1 cellular context compared by ENCODE assay signal in the genomic region with DNA sequence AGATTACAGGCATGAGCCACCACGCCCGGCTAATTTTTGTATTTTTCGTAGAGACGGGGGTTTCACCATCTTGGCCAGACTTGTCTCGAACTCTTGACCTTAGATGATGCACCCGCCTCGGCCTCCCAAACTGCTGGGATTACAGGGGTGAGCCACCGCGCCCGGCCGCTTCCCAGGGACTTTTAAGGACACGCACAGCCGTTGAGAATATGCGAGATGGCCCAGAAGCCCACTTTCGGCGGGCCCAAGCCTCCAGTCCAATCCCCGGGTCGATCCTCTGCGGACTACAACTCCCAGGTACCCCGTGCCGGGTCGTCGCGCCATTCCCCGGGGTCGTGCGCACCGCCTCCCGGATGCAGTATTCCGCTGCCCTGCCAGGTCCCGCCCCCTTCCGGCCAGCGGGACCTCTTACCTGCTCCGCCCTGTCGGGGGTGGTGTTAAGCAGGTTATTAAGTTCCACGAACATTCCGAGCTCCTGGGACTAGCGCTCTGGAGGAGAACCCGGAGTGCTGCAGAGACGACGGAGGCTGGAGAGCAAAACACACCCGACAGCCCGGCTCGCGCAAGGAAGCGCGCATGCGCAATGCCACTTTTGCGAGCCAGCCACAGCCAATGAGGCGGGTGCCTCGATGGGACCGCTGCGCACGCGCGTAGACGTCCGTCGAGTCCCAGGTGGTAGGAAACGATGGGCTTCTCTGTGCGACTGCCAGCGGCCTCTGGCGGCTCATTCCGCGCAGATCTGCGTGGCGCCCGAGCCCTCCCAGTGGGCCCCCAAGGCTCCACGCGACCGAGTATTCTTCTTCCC.
TF ChIP-seq lines count a peak whose summit lies in the region.

A gene with protein sequence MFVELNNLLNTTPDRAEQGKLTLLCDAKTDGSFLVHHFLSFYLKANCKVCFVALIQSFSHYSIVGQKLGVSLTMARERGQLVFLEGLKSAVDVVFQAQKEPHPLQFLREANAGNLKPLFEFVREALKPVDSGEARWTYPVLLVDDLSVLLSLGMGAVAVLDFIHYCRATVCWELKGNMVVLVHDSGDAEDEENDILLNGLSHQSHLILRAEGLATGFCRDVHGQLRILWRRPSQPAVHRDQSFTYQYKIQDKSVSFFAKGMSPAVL (minus strand): TSS at position 588 of the 805 bp plus-strand sequence. CDS start 122 bp downstream, at position 466.

TF ChIP-seq in K562, 482 proteins besides CTCF, POLR2A, EP300 and RAD21 (continued from another document and continues in another):
- TF ChIP-seq, protein P1, sequence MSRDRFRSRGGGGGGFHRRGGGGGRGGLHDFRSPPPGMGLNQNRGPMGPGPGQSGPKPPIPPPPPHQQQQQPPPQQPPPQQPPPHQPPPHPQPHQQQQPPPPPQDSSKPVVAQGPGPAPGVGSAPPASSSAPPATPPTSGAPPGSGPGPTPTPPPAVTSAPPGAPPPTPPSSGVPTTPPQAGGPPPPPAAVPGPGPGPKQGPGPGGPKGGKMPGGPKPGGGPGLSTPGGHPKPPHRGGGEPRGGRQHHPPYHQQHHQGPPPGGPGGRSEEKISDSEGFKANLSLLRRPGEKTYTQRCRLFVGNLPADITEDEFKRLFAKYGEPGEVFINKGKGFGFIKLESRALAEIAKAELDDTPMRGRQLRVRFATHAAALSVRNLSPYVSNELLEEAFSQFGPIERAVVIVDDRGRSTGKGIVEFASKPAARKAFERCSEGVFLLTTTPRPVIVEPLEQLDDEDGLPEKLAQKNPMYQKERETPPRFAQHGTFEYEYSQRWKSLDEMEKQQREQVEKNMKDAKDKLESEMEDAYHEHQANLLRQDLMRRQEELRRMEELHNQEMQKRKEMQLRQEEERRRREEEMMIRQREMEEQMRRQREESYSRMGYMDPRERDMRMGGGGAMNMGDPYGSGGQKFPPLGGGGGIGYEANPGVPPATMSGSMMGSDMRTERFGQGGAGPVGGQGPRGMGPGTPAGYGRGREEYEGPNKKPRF (IDR thresholded peaks at IDR 0.05; ENCODE audit: low read depth, low read length), result no peak
- TF ChIP-seq NR2C1 (IDR thresholded peaks at IDR 0.05), result peak; percentile 98
- TF ChIP-seq NR2C1 (tag; IDR thresholded peaks at IDR 0.05), result peak; percentile 99
- peak; percentile 78; the same call in 1 of the 2 replicates for TF ChIP-seq CTBP1 (IDR thresholded peaks at IDR 0.05; ENCODE audit: borderline replicate concordance)
- TF ChIP-seq ZNF3 (CRISPR knock-in tag; IDR thresholded peaks at IDR 0.05), result no peak
- TF ChIP-seq SRSF1 (IDR thresholded peaks at IDR 0.05; ENCODE audit: low read depth, low read length), result no peak
- no peak for TF ChIP-seq ZKSCAN8 (CRISPR knock-in tag; IDR thresholded peaks at IDR 0.05)
- TF ChIP-seq TAL1 (IDR thresholded peaks at IDR 0.05), result no peak
- TF ChIP-seq RBBP5 (IDR thresholded peaks at IDR 0.05; ENCODE audit: borderline replicate concordance, insufficient read depth, low read length, poor library complexity, severe bottlenecking), result peak; percentile 87
- TF ChIP-seq ZNF263 (CRISPR knock-in tag; IDR thresholded peaks at IDR 0.05; ENCODE audit: borderline replicate concordance), result peak; percentile 33; the same call in 1 of the 2 replicates
- TF ChIP-seq, protein P2, sequence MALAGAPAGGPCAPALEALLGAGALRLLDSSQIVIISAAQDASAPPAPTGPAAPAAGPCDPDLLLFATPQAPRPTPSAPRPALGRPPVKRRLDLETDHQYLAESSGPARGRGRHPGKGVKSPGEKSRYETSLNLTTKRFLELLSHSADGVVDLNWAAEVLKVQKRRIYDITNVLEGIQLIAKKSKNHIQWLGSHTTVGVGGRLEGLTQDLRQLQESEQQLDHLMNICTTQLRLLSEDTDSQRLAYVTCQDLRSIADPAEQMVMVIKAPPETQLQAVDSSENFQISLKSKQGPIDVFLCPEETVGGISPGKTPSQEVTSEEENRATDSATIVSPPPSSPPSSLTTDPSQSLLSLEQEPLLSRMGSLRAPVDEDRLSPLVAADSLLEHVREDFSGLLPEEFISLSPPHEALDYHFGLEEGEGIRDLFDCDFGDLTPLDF (CRISPR knock-in tag; IDR thresholded peaks at IDR 0.05), result peak; percentile 65
- TF ChIP-seq BMI1 (IDR thresholded peaks at IDR 0.05; ENCODE audit: low read length), result no peak
- TF ChIP-seq NFIX (CRISPR knock-in tag; IDR thresholded peaks at IDR 0.05; ENCODE audit: low read depth), result no peak
- TF ChIP-seq MXI1 (IDR thresholded peaks at IDR 0.05; ENCODE audit: low read depth, low read length), result peak; percentile 69; the same call in 1 of the 2 replicates
- TF ChIP-seq ZBTB8A (IDR thresholded peaks at IDR 0.05; ENCODE audit: partially characterized antibody), result no peak
- peak; percentile 74; the same call in 1 of the 2 replicates for TF ChIP-seq ZNF766 (CRISPR knock-in tag; conservative IDR thresholded peaks at IDR 0.05)
- peak; percentile 92 for TF ChIP-seq EP400 (IDR thresholded peaks at IDR 0.05)
- TF ChIP-seq CEBPB (tag; IDR thresholded peaks at IDR 0.05), result 0 out of 2 replicates have a peak, but pooled peaks have one; percentile 19
- TF ChIP-seq RAD51 (IDR thresholded peaks at IDR 0.05; ENCODE audit: borderline replicate concordance, low read depth), result no peak; the same call in 1 of the 2 replicates
- peak; percentile 87 for TF ChIP-seq MYC (IDR thresholded peaks at IDR 0.05; ENCODE audit: low read depth, low read length)
- peak; percentile 72; the same call in 1 of the 2 replicates for TF ChIP-seq MYC (CRISPR knock-in tag; IDR thresholded peaks at IDR 0.05; ENCODE audit: borderline replicate concordance, low read depth)
- no peak for TF ChIP-seq YBX1 (IDR thresholded peaks at IDR 0.05)
- TF ChIP-seq, protein P3, sequence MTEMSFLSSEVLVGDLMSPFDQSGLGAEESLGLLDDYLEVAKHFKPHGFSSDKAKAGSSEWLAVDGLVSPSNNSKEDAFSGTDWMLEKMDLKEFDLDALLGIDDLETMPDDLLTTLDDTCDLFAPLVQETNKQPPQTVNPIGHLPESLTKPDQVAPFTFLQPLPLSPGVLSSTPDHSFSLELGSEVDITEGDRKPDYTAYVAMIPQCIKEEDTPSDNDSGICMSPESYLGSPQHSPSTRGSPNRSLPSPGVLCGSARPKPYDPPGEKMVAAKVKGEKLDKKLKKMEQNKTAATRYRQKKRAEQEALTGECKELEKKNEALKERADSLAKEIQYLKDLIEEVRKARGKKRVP (CRISPR knock-in tag; IDR thresholded peaks at IDR 0.05), result no peak; the same call in none of the 2 replicates
- TF ChIP-seq, protein P4, sequence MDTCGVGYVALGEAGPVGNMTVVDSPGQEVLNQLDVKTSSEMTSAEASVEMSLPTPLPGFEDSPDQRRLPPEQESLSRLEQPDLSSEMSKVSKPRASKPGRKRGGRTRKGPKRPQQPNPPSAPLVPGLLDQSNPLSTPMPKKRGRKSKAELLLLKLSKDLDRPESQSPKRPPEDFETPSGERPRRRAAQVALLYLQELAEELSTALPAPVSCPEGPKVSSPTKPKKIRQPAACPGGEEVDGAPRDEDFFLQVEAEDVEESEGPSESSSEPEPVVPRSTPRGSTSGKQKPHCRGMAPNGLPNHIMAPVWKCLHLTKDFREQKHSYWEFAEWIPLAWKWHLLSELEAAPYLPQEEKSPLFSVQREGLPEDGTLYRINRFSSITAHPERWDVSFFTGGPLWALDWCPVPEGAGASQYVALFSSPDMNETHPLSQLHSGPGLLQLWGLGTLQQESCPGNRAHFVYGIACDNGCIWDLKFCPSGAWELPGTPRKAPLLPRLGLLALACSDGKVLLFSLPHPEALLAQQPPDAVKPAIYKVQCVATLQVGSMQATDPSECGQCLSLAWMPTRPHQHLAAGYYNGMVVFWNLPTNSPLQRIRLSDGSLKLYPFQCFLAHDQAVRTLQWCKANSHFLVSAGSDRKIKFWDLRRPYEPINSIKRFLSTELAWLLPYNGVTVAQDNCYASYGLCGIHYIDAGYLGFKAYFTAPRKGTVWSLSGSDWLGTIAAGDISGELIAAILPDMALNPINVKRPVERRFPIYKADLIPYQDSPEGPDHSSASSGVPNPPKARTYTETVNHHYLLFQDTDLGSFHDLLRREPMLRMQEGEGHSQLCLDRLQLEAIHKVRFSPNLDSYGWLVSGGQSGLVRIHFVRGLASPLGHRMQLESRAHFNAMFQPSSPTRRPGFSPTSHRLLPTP (IDR thresholded peaks at IDR 0.05; ENCODE audit: borderline replicate concordance, extremely low read depth, insufficient read length), result no peak
- TF ChIP-seq SOX6 (IDR thresholded peaks at IDR 0.05), result 0 out of 2 replicates have a peak, but pooled peaks have one; percentile 39
- TF ChIP-seq ZNF699 (CRISPR knock-in tag; IDR thresholded peaks at IDR 0.05; ENCODE audit: insufficient replicate concordance), result no peak
- TF ChIP-seq SMARCA4 (IDR thresholded peaks at IDR 0.05), result no peak
- TF ChIP-seq KDM2B (CRISPR knock-in tag; IDR thresholded peaks at IDR 0.05), result no peak
- TF ChIP-seq ZNF143 (CRISPR knock-in tag; IDR thresholded peaks at IDR 0.05), result peak; percentile 96
- no peak for TF ChIP-seq NCOA6 (IDR thresholded peaks at IDR 0.05)
- no peak for TF ChIP-seq MED1 (CRISPR knock-in tag; IDR thresholded peaks at IDR 0.05; ENCODE audit: borderline replicate concordance)
- TF ChIP-seq ZNF436 (CRISPR knock-in tag; IDR thresholded peaks at IDR 0.05), result no peak
- peak; percentile 49; the same call in 1 of the 2 replicates for TF ChIP-seq NCOA1 (IDR thresholded peaks at IDR 0.05; ENCODE audit: low read depth)
- TF ChIP-seq, protein P5, sequence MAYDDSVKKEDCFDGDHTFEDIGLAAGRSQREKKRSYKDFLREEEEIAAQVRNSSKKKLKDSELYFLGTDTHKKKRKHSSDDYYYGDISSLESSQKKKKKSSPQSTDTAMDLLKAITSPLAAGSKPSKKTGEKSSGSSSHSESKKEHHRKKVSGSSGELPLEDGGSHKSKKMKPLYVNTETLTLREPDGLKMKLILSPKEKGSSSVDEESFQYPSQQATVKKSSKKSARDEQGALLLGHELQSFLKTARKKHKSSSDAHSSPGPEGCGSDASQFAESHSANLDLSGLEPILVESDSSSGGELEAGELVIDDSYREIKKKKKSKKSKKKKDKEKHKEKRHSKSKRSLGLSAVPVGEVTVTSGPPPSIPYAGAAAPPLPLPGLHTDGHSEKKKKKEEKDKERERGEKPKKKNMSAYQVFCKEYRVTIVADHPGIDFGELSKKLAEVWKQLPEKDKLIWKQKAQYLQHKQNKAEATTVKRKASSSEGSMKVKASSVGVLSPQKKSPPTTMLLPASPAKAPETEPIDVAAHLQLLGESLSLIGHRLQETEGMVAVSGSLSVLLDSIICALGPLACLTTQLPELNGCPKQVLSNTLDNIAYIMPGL (CRISPR knock-in tag; IDR thresholded peaks at IDR 0.05), result no peak
- TF ChIP-seq DMBX1 (CRISPR knock-in tag; IDR thresholded peaks at IDR 0.05; ENCODE audit: borderline replicate concordance), result no peak
- TF ChIP-seq, protein P6, sequence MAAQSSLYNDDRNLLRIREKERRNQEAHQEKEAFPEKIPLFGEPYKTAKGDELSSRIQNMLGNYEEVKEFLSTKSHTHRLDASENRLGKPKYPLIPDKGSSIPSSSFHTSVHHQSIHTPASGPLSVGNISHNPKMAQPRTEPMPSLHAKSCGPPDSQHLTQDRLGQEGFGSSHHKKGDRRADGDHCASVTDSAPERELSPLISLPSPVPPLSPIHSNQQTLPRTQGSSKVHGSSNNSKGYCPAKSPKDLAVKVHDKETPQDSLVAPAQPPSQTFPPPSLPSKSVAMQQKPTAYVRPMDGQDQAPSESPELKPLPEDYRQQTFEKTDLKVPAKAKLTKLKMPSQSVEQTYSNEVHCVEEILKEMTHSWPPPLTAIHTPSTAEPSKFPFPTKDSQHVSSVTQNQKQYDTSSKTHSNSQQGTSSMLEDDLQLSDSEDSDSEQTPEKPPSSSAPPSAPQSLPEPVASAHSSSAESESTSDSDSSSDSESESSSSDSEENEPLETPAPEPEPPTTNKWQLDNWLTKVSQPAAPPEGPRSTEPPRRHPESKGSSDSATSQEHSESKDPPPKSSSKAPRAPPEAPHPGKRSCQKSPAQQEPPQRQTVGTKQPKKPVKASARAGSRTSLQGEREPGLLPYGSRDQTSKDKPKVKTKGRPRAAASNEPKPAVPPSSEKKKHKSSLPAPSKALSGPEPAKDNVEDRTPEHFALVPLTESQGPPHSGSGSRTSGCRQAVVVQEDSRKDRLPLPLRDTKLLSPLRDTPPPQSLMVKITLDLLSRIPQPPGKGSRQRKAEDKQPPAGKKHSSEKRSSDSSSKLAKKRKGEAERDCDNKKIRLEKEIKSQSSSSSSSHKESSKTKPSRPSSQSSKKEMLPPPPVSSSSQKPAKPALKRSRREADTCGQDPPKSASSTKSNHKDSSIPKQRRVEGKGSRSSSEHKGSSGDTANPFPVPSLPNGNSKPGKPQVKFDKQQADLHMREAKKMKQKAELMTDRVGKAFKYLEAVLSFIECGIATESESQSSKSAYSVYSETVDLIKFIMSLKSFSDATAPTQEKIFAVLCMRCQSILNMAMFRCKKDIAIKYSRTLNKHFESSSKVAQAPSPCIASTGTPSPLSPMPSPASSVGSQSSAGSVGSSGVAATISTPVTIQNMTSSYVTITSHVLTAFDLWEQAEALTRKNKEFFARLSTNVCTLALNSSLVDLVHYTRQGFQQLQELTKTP (IDR thresholded peaks at IDR 0.05; ENCODE audit: low read depth in 1 of 2, partially characterized antibody in 2 of 2), result peak; percentile 20 to 92
- no peak for TF ChIP-seq ZBTB1 (CRISPR knock-in tag; IDR thresholded peaks at IDR 0.05; ENCODE audit: borderline replicate concordance, low read depth)
- TF ChIP-seq U2AF1 (optimal IDR thresholded peaks at IDR 0.05; ENCODE audit: low read depth, low read length), result no peak
- TF ChIP-seq CCNT2 (IDR thresholded peaks at IDR 0.05; ENCODE audit: borderline replicate concordance, extremely low read depth, insufficient read length, low read depth, low read length), result peak; percentile 47
- no peak for TF ChIP-seq ZNF354B (CRISPR knock-in tag; IDR thresholded peaks at IDR 0.05)
- no peak for TF ChIP-seq PCBP1 (IDR thresholded peaks at IDR 0.05; ENCODE audit: low read depth, low read length, poor library complexity, severe bottlenecking)
- peak; percentile 85 for TF ChIP-seq POLR2H (tag; IDR thresholded peaks at IDR 0.05; ENCODE audit: low read depth)
- TF ChIP-seq, protein P7, sequence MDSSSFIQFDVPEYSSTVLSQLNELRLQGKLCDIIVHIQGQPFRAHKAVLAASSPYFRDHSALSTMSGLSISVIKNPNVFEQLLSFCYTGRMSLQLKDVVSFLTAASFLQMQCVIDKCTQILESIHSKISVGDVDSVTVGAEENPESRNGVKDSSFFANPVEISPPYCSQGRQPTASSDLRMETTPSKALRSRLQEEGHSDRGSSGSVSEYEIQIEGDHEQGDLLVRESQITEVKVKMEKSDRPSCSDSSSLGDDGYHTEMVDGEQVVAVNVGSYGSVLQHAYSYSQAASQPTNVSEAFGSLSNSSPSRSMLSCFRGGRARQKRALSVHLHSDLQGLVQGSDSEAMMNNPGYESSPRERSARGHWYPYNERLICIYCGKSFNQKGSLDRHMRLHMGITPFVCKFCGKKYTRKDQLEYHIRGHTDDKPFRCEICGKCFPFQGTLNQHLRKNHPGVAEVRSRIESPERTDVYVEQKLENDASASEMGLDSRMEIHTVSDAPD (CRISPR knock-in tag; IDR thresholded peaks at IDR 0.05), result no peak
- peak; percentile 86 to 90 for TF ChIP-seq SIX5 (IDR thresholded peaks at IDR 0.05; ENCODE audit: borderline replicate concordance in 1 of 2, insufficient read depth in 1 of 2, low read depth in 1 of 2, low read length in 2 of 2)
- no peak for TF ChIP-seq MCM7 (IDR thresholded peaks at IDR 0.05)
- TF ChIP-seq ZZZ3 (IDR thresholded peaks at IDR 0.05), result no peak
- peak; percentile 35; the same call in 1 of the 2 replicates for TF ChIP-seq ZNF384 (IDR thresholded peaks at IDR 0.05; ENCODE audit: low read depth, low read length)
